26 cellular contexts compared by ENCODE assay signal in the genomic region with DNA sequence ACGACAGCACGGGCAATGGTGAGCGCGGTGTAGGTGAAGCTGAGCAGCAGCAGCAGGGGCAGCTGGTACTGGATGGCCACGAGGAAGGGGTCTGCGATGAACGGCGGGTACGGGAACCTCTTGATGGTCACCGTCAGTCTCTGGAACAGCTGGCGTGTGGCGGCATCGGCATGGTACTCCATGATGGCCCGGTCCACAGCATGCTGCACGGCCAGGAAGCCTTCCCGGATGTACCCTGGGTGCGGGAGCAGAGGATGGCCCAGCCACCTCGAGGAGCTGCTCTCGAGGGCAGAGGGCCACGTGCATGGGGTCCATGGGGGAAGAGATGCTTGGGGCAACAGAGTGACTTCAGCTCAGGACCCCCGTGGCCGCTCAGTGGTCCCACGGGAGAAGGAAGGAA.
"Had no signal": no experiment of that assay in that cellular context is flagged by ENCODE, and none has a peak within 500 bp of the region (broad histone marks: within the 10 kb centered on the region; RNA-seq: fewer than 3 reads in every experiment).

No MANE protein-coding gene starts in this region.

- FAIRE-seq: islet of Langerhans, urothelium cell line had no signal

- ATAC-seq: natural killer cell; right lobe of liver; stimulated activated naive B cell treated with anti-CD40 and anti-IgM and Interleukin-4, amounts not matched to agents 10 μg/mL and 1 μg/mL and 100 μg/mL, for 72 hours; stimulated activated naive CD8-positive, alpha-beta T cell treated with anti-CD3 and anti-CD28 coated beads, Interleukin-15, Interleukin-2, amounts not matched to agents 100 U/mL and 50 U/mL, for 24 hours had no signal

- H3K27ac ChIP-seq: left ventricle myocardium inferior, neural progenitor cell, ovary, right atrium auricular region, right lobe of liver, stomach, testis, thyroid gland, transverse colon, upper lobe of left lung had no signal

- H3K9me3 ChIP-seq: left ventricle myocardium inferior, ovary, right atrium auricular region, right lobe of liver, stomach, testis, thyroid gland, transverse colon, upper lobe of left lung had no signal

- H3K36me3 ChIP-seq: neural progenitor cell, ovary, right lobe of liver, transverse colon had no signal

- H3K27me3 ChIP-seq: neural progenitor cell, ovary, right atrium auricular region, right lobe of liver, stomach, testis, thyroid gland, transverse colon, upper lobe of left lung had no signal

- DNase-seq: hypothalamus; immature natural killer cell; left ventricle myocardium inferior; mesendoderm; naive B cell; natural killer cell; nephron progenitor cell; ovary; right lobe of liver; stimulated activated CD4-positive, alpha-beta T cell treated with anti-CD3 and anti-CD28 coated beads, Interleukin-12 subunit alpha, Interleukin-12 subunit beta, amount 100 ng/mL, for 4 hours; stimulated activated CD4-positive, alpha-beta T cell treated with anti-CD3 and anti-CD28 coated beads, Interleukin-15, amount 100 ng/mL, for 24 hours; stimulated activated CD4-positive, alpha-beta T cell treated with anti-CD3 and anti-CD28 coated beads, Interleukin-2, amount 100 ng/mL, for 24 hours; stimulated activated CD4-positive, alpha-beta T cell treated with anti-CD3 and anti-CD28 coated beads, Interleukin-4, amount 100 ng/mL, for 1 hour; stimulated activated naive B cell treated with anti-CD40 and anti-IgM and Interleukin-4, amounts not matched to agents 10 μg/mL and 1 μg/mL and 100 μg/mL, for 72 hours; stimulated activated naive CD8-positive, alpha-beta T cell treated with anti-CD3 and anti-CD28 coated beads, Interleukin-15, Interleukin-2, amounts not matched to agents 100 U/mL and 50 U/mL, for 24 hours; stomach; testis; thyroid gland; transverse colon had no signal

- H3K4me3 ChIP-seq: left ventricle myocardium inferior, lung, neural progenitor cell, ovary, right atrium auricular region, right lobe of liver, smooth muscle cell, stomach, testis, thyroid gland, transverse colon, upper lobe of left lung had no signal

- H3K4me2 ChIP-seq: neural progenitor cell, smooth muscle cell had no signal

- H3K9ac ChIP-seq: neural progenitor cell had no signal

- H3K4me1 ChIP-seq: left ventricle myocardium inferior, neural progenitor cell, right atrium auricular region, right lobe of liver, stomach, testis, transverse colon had no signal

- H2AFZ ChIP-seq: neural progenitor cell had no signal
